In the genomic region with DNA sequence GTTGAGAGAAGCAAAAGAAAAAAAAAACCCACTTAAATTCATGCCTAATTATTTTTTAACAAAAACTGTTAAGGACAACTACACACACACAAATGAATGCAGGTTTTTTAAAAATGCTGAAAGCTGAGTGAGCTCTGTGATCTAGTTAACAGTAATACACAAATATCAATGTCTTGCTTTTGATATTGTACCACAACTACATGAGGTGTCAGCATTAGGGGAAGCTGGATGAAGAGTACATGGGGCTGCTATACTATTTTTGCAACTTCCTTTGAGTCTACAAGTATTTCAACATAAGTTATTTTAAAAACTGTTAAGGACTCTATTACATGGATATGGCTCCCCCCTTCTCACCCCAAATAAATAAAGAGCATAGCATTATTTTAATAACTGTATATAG, we compare ENCODE assay signal across 26 cellular contexts.
"Had no signal": no experiment of that assay in that cellular context is flagged by ENCODE, and none has a peak within 500 bp of the region (broad histone marks: within the 10 kb centered on the region; RNA-seq: fewer than 3 reads in every experiment).

No MANE protein-coding gene starts in this region.

- H3K27ac ChIP-seq: dorsolateral prefrontal cortex, epithelial cell of prostate, gastroesophageal sphincter, heart left ventricle, hepatocyte, left lung, neural progenitor cell, parathyroid adenoma, right lobe of liver, thyroid gland, vagina had no signal

- H3K4me1 ChIP-seq: gastroesophageal sphincter, left lung, parathyroid adenoma, thyroid gland, vagina had no signal

- H3K9ac ChIP-seq: neural progenitor cell, parathyroid adenoma had no signal

- FAIRE-seq: small intestine had no signal

- H3K36me3 ChIP-seq: neural progenitor cell had no signal

- DNase-seq: dorsolateral prefrontal cortex; effector CD4-positive, alpha-beta T cell; heart left ventricle; left cardiac atrium; left lung; mesendoderm; midbrain; naive thymus-derived CD4-positive, alpha-beta T cell; right lobe of liver; small intestine; stimulated activated CD4-positive, alpha-beta T cell treated with anti-CD3 and anti-CD28 coated beads, Interleukin-15, amount 100 ng/mL, for 24 hours; stimulated activated CD4-positive, alpha-beta T cell treated with anti-CD3 and anti-CD28 coated beads, Interleukin-2, amount 100 ng/mL, for 48 hours; stimulated activated naive B cell treated with anti-CD40 and anti-IgM and Interleukin-4, amounts not matched to agents 10 μg/mL and 1 μg/mL and 100 μg/mL, for 72 hours; stimulated activated naive CD8-positive, alpha-beta T cell treated with anti-CD3 and anti-CD28 coated beads, Interleukin-15, amount 100 ng/mL, for 72 hours; thyroid gland; trophoblast cell had no signal

- H3K4me1 Mint-ChIP-seq: nephron had no signal

- H3K9me3 ChIP-seq: gastroesophageal sphincter, left lung, right lobe of liver, thyroid gland, vagina had no signal

- H3K4me3 ChIP-seq: dorsolateral prefrontal cortex, gastroesophageal sphincter, heart left ventricle, hepatocyte, left lung, neural progenitor cell, right lobe of liver, thyroid gland, vagina had no signal

- ATAC-seq: esophagus mucosa; gastroesophageal sphincter; heart left ventricle; left cardiac atrium; left lung; naive thymus-derived CD4-positive, alpha-beta T cell; stimulated activated naive B cell treated with anti-CD40 and anti-IgM and Interleukin-4, amounts not matched to agents 10 μg/mL and 1 μg/mL and 100 μg/mL, for 72 hours; stimulated activated naive CD8-positive, alpha-beta T cell treated with anti-CD3 and anti-CD28 coated beads, Interleukin-15, amount 100 ng/mL, for 72 hours had no signal

- H2AFZ ChIP-seq: hepatocyte, neural progenitor cell, parathyroid adenoma had no signal

- H3K9me3 Mint-ChIP-seq: nephron; stimulated activated naive B cell treated with anti-CD40 and anti-IgM and Interleukin-4, amounts not matched to agents 10 μg/mL and 1 μg/mL and 100 μg/mL, for 72 hours had no signal

- H3K27me3 ChIP-seq: dorsolateral prefrontal cortex, foreskin keratinocyte, gastroesophageal sphincter, heart left ventricle, hepatocyte, left lung, neural progenitor cell, right lobe of liver, thyroid gland, vagina had no signal

- H3K4me2 ChIP-seq: hepatocyte, neural progenitor cell had no signal

- H3K4me3 Mint-ChIP-seq: naive thymus-derived CD4-positive, alpha-beta T cell; nephron; neural progenitor cell; stimulated activated naive B cell treated with anti-CD40 and anti-IgM and Interleukin-4, amounts not matched to agents 10 μg/mL and 1 μg/mL and 100 μg/mL, for 72 hours; stimulated activated naive CD8-positive, alpha-beta T cell treated with anti-CD3 and anti-CD28 coated beads, Interleukin-15, amount 100 ng/mL, for 72 hours had no signal

- H3K27me3 Mint-ChIP-seq: naive thymus-derived CD4-positive, alpha-beta T cell; progenitor cell of endocrine pancreas; stimulated activated naive B cell treated with anti-CD40 and anti-IgM and Interleukin-4, amounts not matched to agents 10 μg/mL and 1 μg/mL and 100 μg/mL, for 72 hours; stimulated activated naive CD8-positive, alpha-beta T cell treated with anti-CD3 and anti-CD28 coated beads, Interleukin-15, amount 100 ng/mL, for 72 hours had no signal

- H3K27ac Mint-ChIP-seq: nephron; neural progenitor cell; progenitor cell of endocrine pancreas; stimulated activated naive B cell treated with anti-CD40 and anti-IgM and Interleukin-4, amounts not matched to agents 10 μg/mL and 1 μg/mL and 100 μg/mL, for 72 hours; stimulated activated naive CD8-positive, alpha-beta T cell treated with anti-CD3 and anti-CD28 coated beads, Interleukin-15, amount 100 ng/mL, for 72 hours had no signal
